8 cellular contexts compared by ENCODE assay signal in genomic region chr9:77648458-77649108, GRCh38. TPM values are rescaled to one million over a fixed set of nuclear protein-coding genes. Genes with fewer than 3 reads are reported as not detected.
A peak's percentile ranks its signal among the peaks of the same experiment; 100 is the strongest.
DNase-seq lines count a peak whose midpoint lies in the region; ATAC-seq and FAIRE-seq lines count a peak whose summit lies in the region.

No MANE protein-coding gene starts in this region.

- no peaks in the 10 kb centered on the region for H3K9me3 Mint-ChIP-seq in activated T-cell treated with anti-CD3 and anti-CD28 coated beads, Interleukin-2, amount 50 U/mL, for 72 hours

- intact Hi-C loops in left cardiac atrium (cut with DNase I) (loop anchor here in 1 of 2 donors (10.0 kb wide), 1 partner anchor 194 kb away; no protein-coding TSS in a partner anchor), posterior vena cava (cut with DNase I) (loop anchor here in 1 of 2 donors (10.0 kb wide), 1 partner anchor 194 kb away; no protein-coding TSS in a partner anchor)

- H3K27me3 Mint-ChIP-seq in activated T-cell treated with anti-CD3 and anti-CD28 coated beads, Interleukin-2, amount 50 U/mL, for 72 hours (ENCODE audit: low read depth) = peaks cover 50% of the 10 kb centered on the region

- H3K4me3 Mint-ChIP-seq in activated T-cell treated with anti-CD3 and anti-CD28 coated beads, Interleukin-2, amount 50 U/mL, for 72 hours = peak overlapping the region; percentile 84 to 92

- H3K4me1 Mint-ChIP-seq in activated T-cell treated with anti-CD3 and anti-CD28 coated beads, Interleukin-2, amount 50 U/mL, for 72 hours (ENCODE audit: low read depth) = peaks cover 11% of the 10 kb centered on the region

- no peak overlapping the region for H3K27ac Mint-ChIP-seq in activated T-cell treated with anti-CD3 and anti-CD28 coated beads, Interleukin-2, amount 50 U/mL, for 72 hours

- DNase-seq in activated CD8-positive, alpha-beta memory T cell treated with anti-CD3 and anti-CD28 coated beads, Interleukin-2, amount 50 U/mL, for 48 hours = peak; percentile 63
- no peak for DNase-seq in activated CD8-positive, alpha-beta memory T cell treated with anti-CD3 and anti-CD28 coated beads for 24 hours
- DNase-seq in activated T-cell treated with anti-CD3 and anti-CD28 coated beads, Interleukin-2, amount 50 U/mL, for 72 hours = peak; percentile 7 to 18
- DNase-seq in left cardiac atrium (peak; percentile 83), posterior vena cava (ENCODE audit: low spot score) (peak; percentile 88), NCI-H1105 (lab: John Stamatoyannopoulos, UW) (no peak), RCC 7860 (ENCODE audit: low spot score) (no peak)

- FAIRE-seq in RCC 7860 (lab: Jason Lieb, UNC) = no peak

- peaks cover 0 to 2% of the 10 kb centered on the region in 2 donors for H3K36me3 Mint-ChIP-seq in activated T-cell treated with anti-CD3 and anti-CD28 coated beads, Interleukin-2, amount 50 U/mL, for 72 hours (ENCODE audit: insufficient read depth in 2 of 2)

- ATAC-seq in activated T-cell treated with anti-CD3 and anti-CD28 coated beads, Interleukin-2, amount 50 U/mL, for 72 hours (replicated peaks in 1 of 2) = peak; percentile 36 to 43
- ATAC-seq in left cardiac atrium = peak; percentile 82 to 89
- ATAC-seq in GM18517 (IDR thresholded peaks at IDR 0.05; ENCODE audit: unreplicated experiment) = no peak

RNA-seq across cellular contexts. Expression of gene GNA14, which starts 0.5 kb away (rescaled TPM):
- total RNA-seq in activated T-cell treated with anti-CD3 and anti-CD28 coated beads, Interleukin-2, amount 50 U/mL, for 72 hours = under 1 TPM in 1 of 2 donors, not detected in 1; 0.29 TPM
- 1 to 10 TPM; 4.2 to 5.5 TPM for total RNA-seq in left cardiac atrium
- total RNA-seq in posterior vena cava = 1 to 10 TPM; 5.2 to 6.0 TPM

Comparison
In these comparisons a context has a peak if more than half of its experiments do, and no peak if none do; other contexts are left out.
1. DNase-seq: peak in activated CD8-positive, alpha-beta memory T cell treated with anti-CD3 and anti-CD28 coated beads, Interleukin-2, amount 50 U/mL, for 48 hours (single experiment), activated T-cell treated with anti-CD3 and anti-CD28 coated beads, Interleukin-2, amount 50 U/mL, for 72 hours (2 of 2), left cardiac atrium (single experiment) and posterior vena cava (single experiment); none in activated CD8-positive, alpha-beta memory T cell treated with anti-CD3 and anti-CD28 coated beads for 24 hours (single experiment), NCI-H1105 (single experiment) and RCC 7860 (single experiment).
2. RNA of gene GNA14, which starts 0.5 kb away (total RNA-seq): 5.2 to 6.0 TPM in posterior vena cava and 4.2 to 5.5 TPM in left cardiac atrium; 0.29 TPM in activated T-cell treated with anti-CD3 and anti-CD28 coated beads, Interleukin-2, amount 50 U/mL, for 72 hours; every median in the first group is over 4 times any median in the second.